6 cellular contexts compared by ENCODE assay signal in the genomic region with DNA sequence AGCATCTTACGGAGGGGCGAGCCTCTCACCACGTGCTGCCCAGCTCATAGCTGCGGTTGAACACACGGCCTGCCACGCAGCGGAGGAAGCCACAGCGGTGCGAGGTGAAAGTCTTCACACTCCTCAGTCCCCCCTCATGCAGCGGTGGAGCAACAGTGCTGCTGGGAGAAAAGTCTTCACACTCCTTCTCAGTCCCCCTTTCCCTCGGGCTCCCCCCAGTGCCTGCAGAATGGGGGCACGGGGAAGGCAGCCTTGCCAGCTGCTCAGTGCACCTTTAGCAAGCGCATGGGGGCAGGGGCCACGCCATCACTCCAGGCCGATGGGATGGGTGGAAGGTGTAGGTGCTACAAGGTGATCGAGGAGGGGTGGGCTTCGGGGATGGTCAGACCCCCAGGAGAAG.
"Had no signal": no experiment of that assay in that cellular context is flagged by ENCODE, and none has a peak within 500 bp of the region (broad histone marks: within the 10 kb centered on the region; RNA-seq: fewer than 3 reads in every experiment).

No MANE protein-coding gene starts in this region.

- H3K36me3 Mint-ChIP-seq: IgD-negative memory B cell had no signal

- DNase-seq: IMR-90, KBM-7 had no signal

- H3K4me3 Mint-ChIP-seq: IgD-negative memory B cell had no signal

- H3K27ac Mint-ChIP-seq: IgD-negative memory B cell had no signal

- H3K4me3 ChIP-seq: K562 had no signal

- H3K27ac ChIP-seq: HL-60 had no signal

- ATAC-seq: HepG2, K562 had no signal

- H3K4me1 Mint-ChIP-seq: IgD-negative memory B cell had no signal
